Comparison of ENCODE assay signal across 1 cellular context in genomic region chr12:52010152-52010622, GRCh38.
TF ChIP-seq lines count a peak whose summit lies in the region.

No MANE protein-coding gene starts in this region.

TF ChIP-seq in HepG2, 621 proteins besides CTCF, POLR2A, EP300 and RAD21 (continued from another document):
- TF ChIP-seq TFE3 (CRISPR knock-in tag; IDR thresholded peaks at IDR 0.05): peak; percentile 96
- peak; percentile 33; the same call in 1 of the 2 replicates for TF ChIP-seq ERF (CRISPR knock-in tag; IDR thresholded peaks at IDR 0.05)
- 0 out of 2 replicates have a peak, but pooled peaks have one; percentile 33 for TF ChIP-seq NCOA2 (CRISPR knock-in tag; IDR thresholded peaks at IDR 0.05)
- no peak for TF ChIP-seq LRRFIP1 (CRISPR knock-in tag; conservative IDR thresholded peaks at IDR 0.05)
- TF ChIP-seq SP5 (CRISPR knock-in tag; IDR thresholded peaks at IDR 0.05; ENCODE audit: borderline replicate concordance, low read depth): peak; percentile 93
- no peak for TF ChIP-seq REPIN1 (CRISPR knock-in tag; IDR thresholded peaks at IDR 0.05; ENCODE audit: borderline replicate concordance, low read depth)
- TF ChIP-seq TAF1 (CRISPR knock-in tag; IDR thresholded peaks at IDR 0.05): 0 out of 2 replicates have a peak, but pooled peaks have one; percentile 33
- TF ChIP-seq ZNF879 (CRISPR knock-in tag; IDR thresholded peaks at IDR 0.05): 0 out of 2 replicates have a peak, but pooled peaks have one; percentile 23
- TF ChIP-seq ZSCAN25 (CRISPR knock-in tag; IDR thresholded peaks at IDR 0.05): no peak
- TF ChIP-seq NBN (conservative IDR thresholded peaks at IDR 0.05): no peak
- TF ChIP-seq ZNF281 (CRISPR knock-in tag; IDR thresholded peaks at IDR 0.05; ENCODE audit: borderline replicate concordance): peak; percentile 94
- peak; percentile 61; the same call in 1 of the 2 replicates for TF ChIP-seq MXD3 (CRISPR knock-in tag; IDR thresholded peaks at IDR 0.05)
- 0 out of 2 replicates have a peak, but pooled peaks have one; percentile 10 for TF ChIP-seq ZNF790 (CRISPR knock-in tag; IDR thresholded peaks at IDR 0.05; ENCODE audit: borderline replicate concordance)
- peak; percentile 23 for TF ChIP-seq PRPF4 (IDR thresholded peaks at IDR 0.05; ENCODE audit: low read depth, low read length, poor library complexity, severe bottlenecking)
- peak; percentile 68; the same call in 1 of the 2 replicates for TF ChIP-seq ZNF430 (CRISPR knock-in tag; IDR thresholded peaks at IDR 0.05)
- TF ChIP-seq SOX5 (CRISPR knock-in tag; IDR thresholded peaks at IDR 0.05; ENCODE audit: borderline replicate concordance): peak; percentile 48; the same call in 1 of the 2 replicates
- TF ChIP-seq NR2F6 (IDR thresholded peaks at IDR 0.05): no peak
- 0 out of 2 replicates have a peak, but pooled peaks have one; percentile 18 for TF ChIP-seq NR2F6 (CRISPR knock-in tag; IDR thresholded peaks at IDR 0.05)
- TF ChIP-seq ZNF230 (CRISPR knock-in tag; IDR thresholded peaks at IDR 0.05): 0 out of 2 replicates have a peak, but pooled peaks have one; percentile 25
- TF ChIP-seq CSRNP1 (CRISPR knock-in tag; IDR thresholded peaks at IDR 0.05): peak; percentile 41; the same call in 1 of the 2 replicates
- peak; percentile 44; the same call in 1 of the 2 replicates for TF ChIP-seq ZFX (CRISPR knock-in tag; IDR thresholded peaks at IDR 0.05; ENCODE audit: low read depth)
- TF ChIP-seq BHLHE40 (IDR thresholded peaks at IDR 0.05; ENCODE audit: low read length): peak; percentile 14; the same call in 1 of the 2 replicates
- no peak for TF ChIP-seq ZNF616 (CRISPR knock-in tag; IDR thresholded peaks at IDR 0.05; ENCODE audit: low read depth)
- TF ChIP-seq HES4 (CRISPR knock-in tag; IDR thresholded peaks at IDR 0.05; ENCODE audit: borderline replicate concordance): no peak
- TF ChIP-seq DPF2 (CRISPR knock-in tag; IDR thresholded peaks at IDR 0.05; ENCODE audit: borderline replicate concordance, low read depth): 0 out of 2 replicates have a peak, but pooled peaks have one; percentile 17
- TF ChIP-seq ZMYM3 (CRISPR knock-in tag; IDR thresholded peaks at IDR 0.05): 0 out of 2 replicates have a peak, but pooled peaks have one; percentile 13
- TF ChIP-seq ZNF563 (CRISPR knock-in tag; IDR thresholded peaks at IDR 0.05): peak; percentile 19; the same call in 1 of the 2 replicates
- TF ChIP-seq RARA (CRISPR knock-in tag; IDR thresholded peaks at IDR 0.05): peak; percentile 12; the same call in 1 of the 2 replicates
- peak; percentile 28; the same call in 1 of the 2 replicates for TF ChIP-seq ZNF768 (CRISPR knock-in tag; IDR thresholded peaks at IDR 0.05)
- peak; percentile 84; the same call in 1 of the 2 replicates for TF ChIP-seq TFAP4 (IDR thresholded peaks at IDR 0.05; ENCODE audit: borderline replicate concordance, low read depth)
- peak; percentile 47; the same call in 1 of the 2 replicates for TF ChIP-seq IKZF5 (CRISPR knock-in tag; IDR thresholded peaks at IDR 0.05)
- TF ChIP-seq MXD4 (CRISPR knock-in tag; IDR thresholded peaks at IDR 0.05): 0 out of 2 replicates have a peak, but pooled peaks have one; percentile 14
- peak; percentile 72 for TF ChIP-seq POLR2AphosphoS5 (IDR thresholded peaks at IDR 0.05; ENCODE audit: low read depth, low read length)
- TF ChIP-seq ZNF335 (CRISPR knock-in tag; IDR thresholded peaks at IDR 0.05): peak; percentile 31; the same call in 1 of the 2 replicates
- no peak for TF ChIP-seq HOXA5 (CRISPR knock-in tag; IDR thresholded peaks at IDR 0.05)
- peak; percentile 22; the same call in 1 of the 2 replicates for TF ChIP-seq KAT8 (CRISPR knock-in tag; IDR thresholded peaks at IDR 0.05)
- peak; percentile 5; the same call in 1 of the 2 replicates for TF ChIP-seq ZNF598 (CRISPR knock-in tag; IDR thresholded peaks at IDR 0.05; ENCODE audit: borderline replicate concordance)
- TF ChIP-seq ZSCAN9 (CRISPR knock-in tag; IDR thresholded peaks at IDR 0.05; ENCODE audit: borderline replicate concordance): 0 out of 2 replicates have a peak, but pooled peaks have one; percentile 38
- TF ChIP-seq ZNF546 (CRISPR knock-in tag; conservative IDR thresholded peaks at IDR 0.05): 0 out of 2 replicates have a peak, but pooled peaks have one; percentile 30
- peak; percentile 68; the same call in 1 of the 2 replicates for TF ChIP-seq ZBTB7A (CRISPR knock-in tag; IDR thresholded peaks at IDR 0.05)
- peak; percentile 49; the same call in 1 of the 2 replicates for TF ChIP-seq PITX1 (CRISPR knock-in tag; IDR thresholded peaks at IDR 0.05)
- TF ChIP-seq MIER3 (CRISPR knock-in tag; IDR thresholded peaks at IDR 0.05; ENCODE audit: borderline replicate concordance): no peak; the same call in 1 of the 2 replicates
- no peak for TF ChIP-seq SALL2 (CRISPR knock-in tag; IDR thresholded peaks at IDR 0.05)
- TF ChIP-seq XBP1 (CRISPR knock-in tag; IDR thresholded peaks at IDR 0.05): no peak
- peak; percentile 24; the same call in 1 of the 2 replicates for TF ChIP-seq TBX2 (CRISPR knock-in tag; IDR thresholded peaks at IDR 0.05; ENCODE audit: borderline replicate concordance)
- no peak for TF ChIP-seq HNF1A (IDR thresholded peaks at IDR 0.05; ENCODE audit: low read depth)
- 0 out of 2 replicates have a peak, but pooled peaks have one; percentile 46 for TF ChIP-seq HNF1A (CRISPR knock-in tag; IDR thresholded peaks at IDR 0.05; ENCODE audit: borderline replicate concordance)
- TF ChIP-seq SOX13 (IDR thresholded peaks at IDR 0.05): no peak
- TF ChIP-seq SOX13 (CRISPR knock-in tag; conservative IDR thresholded peaks at IDR 0.05 in 1 of 2, IDR thresholded peaks at IDR 0.05 in 1 of 2): peak in 1 of 2 experiments; percentile 74; a peak in 2 of 4 replicates
- peak; percentile 30; the same call in 1 of the 2 replicates for TF ChIP-seq HNF4A (CRISPR knock-in tag; IDR thresholded peaks at IDR 0.05)
